ENCODE assay signal across 1 cellular context in genomic region chr6:37459981-37460800, GRCh38.
TF ChIP-seq lines count a peak whose summit lies in the region.

No MANE protein-coding gene starts in this region.

TF ChIP-seq in K562, 482 proteins besides CTCF, POLR2A, EP300 and RAD21 (continued from another document and continues in another):
- TF ChIP-seq TSHZ1 (CRISPR knock-in tag; IDR thresholded peaks at IDR 0.05) (no peak), ZNF121 (CRISPR knock-in tag; conservative IDR thresholded peaks at IDR 0.05) (no peak), SIN3B (IDR thresholded peaks at IDR 0.05; ENCODE audit: low read depth) (no peak), MYC (IDR thresholded peaks at IDR 0.05; ENCODE audit: low read depth, low read length) (peak; percentile 68), MYC (CRISPR knock-in tag; IDR thresholded peaks at IDR 0.05; ENCODE audit: borderline replicate concordance, low read depth) (no peak), RBFOX2 (IDR thresholded peaks at IDR 0.05; ENCODE audit: low read depth, low read length) (no peak), IRF1 (CRISPR knock-in tag; IDR thresholded peaks at IDR 0.05; ENCODE audit: borderline replicate concordance) (no peak), KHSRP (IDR thresholded peaks at IDR 0.05) (0 out of 2 replicates have a peak, but pooled peaks have one; percentile 53), KDM1A (IDR thresholded peaks at IDR 0.05) (peak; percentile 59 to 76; a peak in 2 of 4 replicates), ZNF444 (CRISPR knock-in tag; IDR thresholded peaks at IDR 0.05) (no peak; the same call in 1 of the 2 replicates), ZNF175 (CRISPR knock-in tag; IDR thresholded peaks at IDR 0.05; ENCODE audit: low read depth) (peak; percentile 84; the same call in 1 of the 2 replicates), OTX1 (CRISPR knock-in tag; IDR thresholded peaks at IDR 0.05) (no peak), CBFA2T2 (conservative IDR thresholded peaks at IDR 0.05) (peak; percentile 99), JUN (IDR thresholded peaks at IDR 0.05; ENCODE audit: borderline replicate concordance, low read depth, low read length) (peak; percentile 32; the same call in 1 of the 2 replicates), JUN (CRISPR knock-in tag; IDR thresholded peaks at IDR 0.05; ENCODE audit: borderline replicate concordance) (no peak), HMGN3 (IDR thresholded peaks at IDR 0.05; ENCODE audit: borderline replicate concordance, extremely low read depth, insufficient read length, low read depth, low read length) (peak; percentile 79), YY1 (IDR thresholded peaks at IDR 0.05; ENCODE audit: borderline replicate concordance in 1 of 3, control insufficient read depth in 1 of 3, extremely low read depth in 1 of 3, insufficient read depth in 3 of 3, insufficient read length in 1 of 3, insufficient replicate concordance in 2 of 3, low read depth in 1 of 3, low read length in 2 of 3) (peak in 1 of 3 experiments; percentile 26), FOXP4 (CRISPR knock-in tag; IDR thresholded peaks at IDR 0.05; ENCODE audit: borderline replicate concordance) (0 out of 2 replicates have a peak, but pooled peaks have one; percentile 62), HLTF (IDR thresholded peaks at IDR 0.05) (0 out of 2 replicates have a peak, but pooled peaks have one; percentile 63), PHB2 (IDR thresholded peaks at IDR 0.05; ENCODE audit: low read depth) (peak; percentile 89), NFE2 (IDR thresholded peaks at IDR 0.05; ENCODE audit: low read depth) (peak; percentile 40), HMGXB4 (CRISPR knock-in tag; IDR thresholded peaks at IDR 0.05) (no peak), NCOR1 (IDR thresholded peaks at IDR 0.05) (peak; percentile 97), KLF16 (IDR thresholded peaks at IDR 0.05) (peak; percentile 98), HDAC2 (IDR thresholded peaks at IDR 0.05) (peak; percentile 89), ZBED1 (IDR thresholded peaks at IDR 0.05) (peak; percentile 92; the same call in 1 of the 2 replicates), ZNF589 (CRISPR knock-in tag; IDR thresholded peaks at IDR 0.05; ENCODE audit: low read depth) (peak; percentile 92), SUPT5H (IDR thresholded peaks at IDR 0.05) (no peak), POLR2AphosphoS5 (IDR thresholded peaks at IDR 0.05; ENCODE audit: control insufficient read depth, insufficient read depth, low read depth, low read length) (peak; percentile 99), ETV1 (tag; conservative IDR thresholded peaks at IDR 0.05; ENCODE audit: low read depth) (peak; percentile 39), NEUROD1 (IDR thresholded peaks at IDR 0.05; ENCODE audit: borderline replicate concordance, low read depth, low read length, partially characterized antibody) (peak; percentile 90), FOXK2 (conservative IDR thresholded peaks at IDR 0.05 in 1 of 2, IDR thresholded peaks at IDR 0.05 in 1 of 2; ENCODE audit: low read depth in 2 of 2) (peak; percentile 68 to 82), FOXK1 (CRISPR knock-in tag; IDR thresholded peaks at IDR 0.05; ENCODE audit: borderline replicate concordance) (no peak), ZNF57 (CRISPR knock-in tag; IDR thresholded peaks at IDR 0.05) (no peak), SREBF1 (IDR thresholded peaks at IDR 0.05; ENCODE audit: borderline replicate concordance, low read depth, low read length) (no peak), RFX5 (IDR thresholded peaks at IDR 0.05; ENCODE audit: low read depth, low read length) (peak; percentile 88), ZNF124 (CRISPR knock-in tag; IDR thresholded peaks at IDR 0.05) (no peak), PML (IDR thresholded peaks at IDR 0.05; ENCODE audit: low read length) (peak; percentile 98), CEBPB (tag; IDR thresholded peaks at IDR 0.05) (peak; percentile 37; the same call in 1 of the 2 replicates), MTF1 (CRISPR knock-in tag; IDR thresholded peaks at IDR 0.05; ENCODE audit: borderline replicate concordance) (no peak), SMAD4 (CRISPR knock-in tag; conservative IDR thresholded peaks at IDR 0.05) (peak; percentile 95), TEAD4 (IDR thresholded peaks at IDR 0.05; ENCODE audit: low read length) (peak; percentile 99), TEAD4 (CRISPR knock-in tag; IDR thresholded peaks at IDR 0.05; ENCODE audit: borderline replicate concordance) (no peak)
- TF ChIP-seq, protein P1, sequence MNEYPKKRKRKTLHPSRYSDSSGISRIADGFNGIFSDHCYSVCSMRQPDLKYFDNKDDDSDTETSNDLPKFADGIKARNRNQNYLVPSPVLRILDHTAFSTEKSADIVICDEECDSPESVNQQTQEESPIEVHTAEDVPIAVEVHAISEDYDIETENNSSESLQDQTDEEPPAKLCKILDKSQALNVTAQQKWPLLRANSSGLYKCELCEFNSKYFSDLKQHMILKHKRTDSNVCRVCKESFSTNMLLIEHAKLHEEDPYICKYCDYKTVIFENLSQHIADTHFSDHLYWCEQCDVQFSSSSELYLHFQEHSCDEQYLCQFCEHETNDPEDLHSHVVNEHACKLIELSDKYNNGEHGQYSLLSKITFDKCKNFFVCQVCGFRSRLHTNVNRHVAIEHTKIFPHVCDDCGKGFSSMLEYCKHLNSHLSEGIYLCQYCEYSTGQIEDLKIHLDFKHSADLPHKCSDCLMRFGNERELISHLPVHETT (CRISPR knock-in tag; conservative IDR thresholded peaks at IDR 0.05 in 1 of 2, IDR thresholded peaks at IDR 0.05 in 1 of 2), result 0 out of 4 replicates have a peak, but pooled peaks of 1 of the 2 experiments have one; percentile 59
- TF ChIP-seq, protein P2, sequence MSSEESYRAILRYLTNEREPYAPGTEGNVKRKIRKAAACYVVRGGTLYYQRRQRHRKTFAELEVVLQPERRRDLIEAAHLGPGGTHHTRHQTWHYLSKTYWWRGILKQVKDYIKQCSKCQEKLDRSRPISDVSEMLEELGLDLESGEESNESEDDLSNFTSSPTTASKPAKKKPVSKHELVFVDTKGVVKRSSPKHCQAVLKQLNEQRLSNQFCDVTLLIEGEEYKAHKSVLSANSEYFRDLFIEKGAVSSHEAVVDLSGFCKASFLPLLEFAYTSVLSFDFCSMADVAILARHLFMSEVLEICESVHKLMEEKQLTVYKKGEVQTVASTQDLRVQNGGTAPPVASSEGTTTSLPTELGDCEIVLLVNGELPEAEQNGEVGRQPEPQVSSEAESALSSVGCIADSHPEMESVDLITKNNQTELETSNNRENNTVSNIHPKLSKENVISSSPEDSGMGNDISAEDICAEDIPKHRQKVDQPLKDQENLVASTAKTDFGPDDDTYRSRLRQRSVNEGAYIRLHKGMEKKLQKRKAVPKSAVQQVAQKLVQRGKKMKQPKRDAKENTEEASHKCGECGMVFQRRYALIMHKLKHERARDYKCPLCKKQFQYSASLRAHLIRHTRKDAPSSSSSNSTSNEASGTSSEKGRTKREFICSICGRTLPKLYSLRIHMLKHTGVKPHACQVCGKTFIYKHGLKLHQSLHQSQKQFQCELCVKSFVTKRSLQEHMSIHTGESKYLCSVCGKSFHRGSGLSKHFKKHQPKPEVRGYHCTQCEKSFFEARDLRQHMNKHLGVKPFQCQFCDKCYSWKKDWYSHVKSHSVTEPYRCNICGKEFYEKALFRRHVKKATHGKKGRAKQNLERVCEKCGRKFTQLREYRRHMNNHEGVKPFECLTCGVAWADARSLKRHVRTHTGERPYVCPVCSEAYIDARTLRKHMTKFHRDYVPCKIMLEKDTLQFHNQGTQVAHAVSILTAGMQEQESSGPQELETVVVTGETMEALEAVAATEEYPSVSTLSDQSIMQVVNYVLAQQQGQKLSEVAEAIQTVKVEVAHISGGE (CRISPR knock-in tag; IDR thresholded peaks at IDR 0.05), result peak in 1 of 3 experiments; percentile 80; a peak in 2 of 6 replicates
- TF ChIP-seq, protein P3, sequence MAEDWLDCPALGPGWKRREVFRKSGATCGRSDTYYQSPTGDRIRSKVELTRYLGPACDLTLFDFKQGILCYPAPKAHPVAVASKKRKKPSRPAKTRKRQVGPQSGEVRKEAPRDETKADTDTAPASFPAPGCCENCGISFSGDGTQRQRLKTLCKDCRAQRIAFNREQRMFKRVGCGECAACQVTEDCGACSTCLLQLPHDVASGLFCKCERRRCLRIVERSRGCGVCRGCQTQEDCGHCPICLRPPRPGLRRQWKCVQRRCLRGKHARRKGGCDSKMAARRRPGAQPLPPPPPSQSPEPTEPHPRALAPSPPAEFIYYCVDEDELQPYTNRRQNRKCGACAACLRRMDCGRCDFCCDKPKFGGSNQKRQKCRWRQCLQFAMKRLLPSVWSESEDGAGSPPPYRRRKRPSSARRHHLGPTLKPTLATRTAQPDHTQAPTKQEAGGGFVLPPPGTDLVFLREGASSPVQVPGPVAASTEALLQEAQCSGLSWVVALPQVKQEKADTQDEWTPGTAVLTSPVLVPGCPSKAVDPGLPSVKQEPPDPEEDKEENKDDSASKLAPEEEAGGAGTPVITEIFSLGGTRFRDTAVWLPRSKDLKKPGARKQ (CRISPR knock-in tag; IDR thresholded peaks at IDR 0.05), result no peak
- TF ChIP-seq, protein P4, sequence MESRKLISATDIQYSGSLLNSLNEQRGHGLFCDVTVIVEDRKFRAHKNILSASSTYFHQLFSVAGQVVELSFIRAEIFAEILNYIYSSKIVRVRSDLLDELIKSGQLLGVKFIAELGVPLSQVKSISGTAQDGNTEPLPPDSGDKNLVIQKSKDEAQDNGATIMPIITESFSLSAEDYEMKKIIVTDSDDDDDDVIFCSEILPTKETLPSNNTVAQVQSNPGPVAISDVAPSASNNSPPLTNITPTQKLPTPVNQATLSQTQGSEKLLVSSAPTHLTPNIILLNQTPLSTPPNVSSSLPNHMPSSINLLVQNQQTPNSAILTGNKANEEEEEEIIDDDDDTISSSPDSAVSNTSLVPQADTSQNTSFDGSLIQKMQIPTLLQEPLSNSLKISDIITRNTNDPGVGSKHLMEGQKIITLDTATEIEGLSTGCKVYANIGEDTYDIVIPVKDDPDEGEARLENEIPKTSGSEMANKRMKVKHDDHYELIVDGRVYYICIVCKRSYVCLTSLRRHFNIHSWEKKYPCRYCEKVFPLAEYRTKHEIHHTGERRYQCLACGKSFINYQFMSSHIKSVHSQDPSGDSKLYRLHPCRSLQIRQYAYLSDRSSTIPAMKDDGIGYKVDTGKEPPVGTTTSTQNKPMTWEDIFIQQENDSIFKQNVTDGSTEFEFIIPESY (CRISPR knock-in tag; IDR thresholded peaks at IDR 0.05), result peak; percentile 43; the same call in 1 of the 2 replicates
